ENCODE assay signal across 15 cellular contexts in the genomic region with DNA sequence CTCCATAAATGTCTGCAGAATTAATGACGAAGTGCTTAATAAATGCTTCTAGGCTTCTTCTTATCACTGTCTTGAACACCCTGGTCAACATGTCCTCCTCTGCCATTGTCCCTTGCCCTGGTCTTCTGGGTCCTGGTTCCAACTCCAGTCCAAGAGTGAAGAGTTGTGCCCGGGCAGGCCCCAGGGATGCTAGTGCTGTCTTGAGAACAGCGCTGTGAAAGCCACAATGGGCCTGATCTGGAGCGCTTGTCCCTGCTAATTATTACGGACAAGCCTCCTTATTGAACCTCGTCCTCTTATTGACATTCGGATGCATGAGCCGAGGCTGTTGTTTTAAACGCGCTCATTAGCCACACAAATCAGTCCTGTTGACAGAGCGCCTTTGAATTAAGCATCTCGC.
DNase-seq lines count a peak whose midpoint lies in the region; ATAC-seq, FAIRE-seq and TF ChIP-seq lines count a peak whose summit lies in the region.
"Had no signal": no experiment of that assay in that cellular context is flagged by ENCODE, and none has a peak within 500 bp of the region (broad histone marks: within the 10 kb centered on the region; RNA-seq: fewer than 3 reads in every experiment).

No MANE protein-coding gene starts in this region.

- no peak overlapping the region for H2AFZ ChIP-seq in H1 (ENCODE audit: low read length)
- H2AFZ ChIP-seq: GM23248 had no signal

- no peak overlapping the region for H3K27ac ChIP-seq in H1 (ENCODE audit: low read depth, low read length)
- H3K27ac ChIP-seq: A549, GM23248 had no signal

- H3K9me3 ChIP-seq in H1 (ENCODE audit: insufficient read depth in 2 of 2, low read depth in 1 of 2, low read length in 1 of 2), result peaks cover 0 to 5% of the 10 kb centered on the region in 2 experiments; a peak in 2 of 4 replicates
- H3K9me3 ChIP-seq: A549, Caco-2 had no signal

- peaks cover 0 to 3% (median 0%) of the 10 kb centered on the region in 4 experiments; a peak in 3 of 7 replicates for H3K4me1 ChIP-seq in H1 (replicated peaks in 1 of 4; ENCODE audit: control insufficient read depth in 3 of 4, insufficient read depth in 4 of 4, low read length in 3 of 4)
- H3K4me1 ChIP-seq: A549, Caco-2 had no signal

- no peak overlapping the region for H3K56ac ChIP-seq in H1 (replicated peaks; ENCODE audit: insufficient read length, low read depth, low read length)

- peak overlapping the region; percentile 53; the same call in 1 of the 2 replicates for H2BK15ac ChIP-seq in H1 (ENCODE audit: low read length)

- no peak overlapping the region for H4K5ac ChIP-seq in H1 (ENCODE audit: insufficient read length, low read depth, low read length)

- no peak overlapping the region for H3K9ac ChIP-seq in H1 (replicated peaks in 1 of 4; ENCODE audit: extremely low read depth in 1 of 4, low read depth in 3 of 4, low read length in 3 of 4)
- H3K9ac ChIP-seq: GM23248 had no signal

- H3K79me2 ChIP-seq in H1 (ENCODE audit: control insufficient read depth in 1 of 2, insufficient read depth in 2 of 2, low read length in 2 of 2), result no peaks in the 10 kb centered on the region

- H3K79me1 ChIP-seq in H1 (ENCODE audit: low read depth, low read length), result no peaks in the 10 kb centered on the region; the same call in 1 of the 2 replicates

- H2BK12ac ChIP-seq in H1 (ENCODE audit: low read depth, low read length), result 0 out of 2 replicates have a peak overlapping the region, but pooled peaks have one; percentile 84

- no peak overlapping the region for H3K4ac ChIP-seq in H1 (replicated peaks; ENCODE audit: insufficient read length, low read depth, low read length)

- H3K36me3 ChIP-seq in H1 (ENCODE audit: control insufficient read depth in 2 of 4, insufficient read depth in 4 of 4, low read length in 3 of 4), result no peaks in the 10 kb centered on the region

- CTCF ChIA-PET in H1 (lab: Charles Lee; ENCODE audit: partially characterized antibody), result interaction anchor here (1.0 kb wide), 1 partner anchor 220 kb away, joined by 3 read pairs; no protein-coding TSS in a partner anchor

- 90% methylated on average over 12 of the region's 12 CpGs; no CpG with 5 or more reads in 1 of the 2 experiments for WGBS in H1 (ENCODE audit: extremely low coverage in 1 of 2, insufficient coverage in 1 of 2, insufficient read length in 1 of 2, insufficient replicate concordance in 2 of 2, low coverage in 1 of 2, low lambda C conversion rate in 2 of 2, missing lambda C conversion rate in 1 of 2), 2 experiments

- no peak overlapping the region for H4K91ac ChIP-seq in H1 (replicated peaks; ENCODE audit: insufficient read length, low read length)

- H2BK5ac ChIP-seq in H1 (ENCODE audit: low read depth, low read length), result peak overlapping the region; percentile 84; the same call in 1 of the 2 replicates

- TF ChIP-seq POLR2A in H1 (IDR thresholded peaks at IDR 0.05; ENCODE audit: control extremely low read depth in 1 of 2, low read depth in 2 of 2, low read length in 2 of 2), result no peak

- POLR2A ChIA-PET in H1 (lab: Charles Lee; ENCODE audit: partially characterized antibody), result interaction anchor here (1.8 kb wide), 1 partner anchor 11 kb away, joined by 8 read pairs; no protein-coding TSS in a partner anchor

- peaks cover 0 to 2% (median 2%) of the 10 kb centered on the region in 4 experiments; a peak in 2 of 7 replicates for H3K27me3 ChIP-seq in H1 (replicated peaks in 1 of 4; ENCODE audit: control insufficient read depth in 3 of 4, extremely low read depth in 1 of 4, insufficient read depth in 3 of 4, low read length in 3 of 4)

- no peak overlapping the region for H3K4me3 ChIP-seq in H1 (ENCODE audit: extremely low read depth in 1 of 4, insufficient read depth in 2 of 4, low read depth in 3 of 4, low read length in 4 of 4)
- H3K4me3 ChIP-seq: A549, GM23248 had no signal

- no peak for TF ChIP-seq RAD21 in H1 (IDR thresholded peaks at IDR 0.05 in 1 of 2, conservative IDR thresholded peaks at IDR 0.05 in 1 of 2; ENCODE audit: low read depth in 2 of 2, low read length in 2 of 2)

- H3K18ac ChIP-seq in H1 (ENCODE audit: extremely low read depth, low read length), result peak overlapping the region; percentile 27; the same call in 1 of the 2 replicates

- H2BK120ac ChIP-seq in H1 (replicated peaks; ENCODE audit: low read depth, low read length), result no peak overlapping the region

- no peaks in the 10 kb centered on the region for H4K20me1 ChIP-seq in H1 (replicated peaks in 1 of 2; ENCODE audit: control insufficient read depth in 1 of 2, insufficient read depth in 2 of 2, low read length in 2 of 2)

- no peak overlapping the region for H3K23ac ChIP-seq in H1 (ENCODE audit: insufficient read length)

- H2AK5ac ChIP-seq in H1 (ENCODE audit: low read depth, low read length), result peak overlapping the region; percentile 82; the same call in 1 of the 2 replicates

- H2BK20ac ChIP-seq in H1 (ENCODE audit: low read length), result no peak overlapping the region; the same call in 1 of the 2 replicates

- no peak overlapping the region for H3K4me2 ChIP-seq in H1 (ENCODE audit: insufficient read depth in 1 of 2, low read depth in 2 of 2, low read length in 2 of 2)
- H3K4me2 ChIP-seq: A549 had no signal

- TF ChIP-seq CTCF in H1 (IDR thresholded peaks at IDR 0.05; ENCODE audit: control extremely low read depth in 1 of 3, insufficient read depth in 1 of 3, low read depth in 1 of 3, low read length in 3 of 3), result no peak

- no peak for ATAC-seq in GM19328 (IDR thresholded peaks at IDR 0.05; ENCODE audit: unreplicated experiment)
- ATAC-seq: A549 had no signal

- no peak overlapping the region for H3K14ac ChIP-seq in H1 (ENCODE audit: insufficient read length)

- no peaks in the 10 kb centered on the region; the same call in 1 of the 2 replicates for H3K23me2 ChIP-seq in H1 (ENCODE audit: low read depth, low read length)

- DNase-seq in NCI-H1105 treated with DMSO at 0.1 percent for 48 hours (lab: John Stamatoyannopoulos, UW), result peak; percentile 87
- peak; percentile 13 for DNase-seq in NCI-H748 treated with DMSO at 0.1 percent for 48 hours (lab: John Stamatoyannopoulos, UW)
- no peak for DNase-seq in H1 (ENCODE audit: low read depth in 1 of 2, low spot score in 2 of 2)
- peak; percentile 76 for DNase-seq in retina
- DNase-seq in HuH-7.5 (ENCODE audit: low spot score), result no peak
- DNase-seq in dedifferentiated amniotic fluid mesenchymal stem cell (ENCODE audit: extremely low spot score), result no peak
- DNase-seq: Caco-2; CD8-positive, alpha-beta memory T cell; DMS53; GF-D8; GM23248; H7 had no signal

- FAIRE-seq in H1 (lab: Jason Lieb, UNC), result no peak
- FAIRE-seq: A549, GM19239 had no signal

- TF ChIP-seq EP300 in H1 (IDR thresholded peaks at IDR 0.05; ENCODE audit: borderline replicate concordance in 1 of 2, low read depth in 2 of 2, low read length in 2 of 2), result no peak

- H4K8ac ChIP-seq in H1 (ENCODE audit: extremely low read depth, insufficient read depth, low read length), result no peak overlapping the region

TF ChIP-seq in H1, 55 proteins besides CTCF, POLR2A, EP300 and RAD21:
- TF ChIP-seq KDM1A (IDR thresholded peaks at IDR 0.05; ENCODE audit: borderline replicate concordance, low read length) (no peak), JUND (IDR thresholded peaks at IDR 0.05; ENCODE audit: low read length) (no peak), PHF8 (conservative IDR thresholded peaks at IDR 0.05; ENCODE audit: low read depth, low read length) (no peak), CBX5 (IDR thresholded peaks at IDR 0.05; ENCODE audit: low read depth, low read length) (no peak), CEBPB (IDR thresholded peaks at IDR 0.05; ENCODE audit: low read depth, low read length) (no peak), RXRA (IDR thresholded peaks at IDR 0.05; ENCODE audit: insufficient read depth, low read depth, low read length) (no peak), EZH2 (IDR thresholded peaks at IDR 0.05; ENCODE audit: low read depth, low read length, severe bottlenecking) (no peak), HDAC2 (IDR thresholded peaks at IDR 0.05; ENCODE audit: borderline replicate concordance in 1 of 2, low read depth in 2 of 2, low read length in 2 of 2) (no peak), YY1 (IDR thresholded peaks at IDR 0.05; ENCODE audit: low read depth, low read length) (no peak), SP1 (IDR thresholded peaks at IDR 0.05; ENCODE audit: low read depth, low read length) (no peak), ZNF274 (IDR thresholded peaks at IDR 0.05; ENCODE audit: borderline replicate concordance, extremely low read depth, low read length) (no peak), CHD1 (IDR thresholded peaks at IDR 0.05; ENCODE audit: low read depth, low read length) (no peak), MAX (IDR thresholded peaks at IDR 0.05) (no peak), RNF2 (IDR thresholded peaks at IDR 0.05; ENCODE audit: borderline replicate concordance, low read depth, low read length, missing control alignments, poor library complexity, severe bottlenecking) (no peak), SUZ12 (IDR thresholded peaks at IDR 0.05; ENCODE audit: low read length) (no peak), SP2 (IDR thresholded peaks at IDR 0.05; ENCODE audit: low read length) (no peak), MAFK (IDR thresholded peaks at IDR 0.05; ENCODE audit: low read depth, low read length) (no peak), RFX5 (IDR thresholded peaks at IDR 0.05; ENCODE audit: borderline replicate concordance, low read depth, low read length) (no peak)
- TF ChIP-seq, protein P1, sequence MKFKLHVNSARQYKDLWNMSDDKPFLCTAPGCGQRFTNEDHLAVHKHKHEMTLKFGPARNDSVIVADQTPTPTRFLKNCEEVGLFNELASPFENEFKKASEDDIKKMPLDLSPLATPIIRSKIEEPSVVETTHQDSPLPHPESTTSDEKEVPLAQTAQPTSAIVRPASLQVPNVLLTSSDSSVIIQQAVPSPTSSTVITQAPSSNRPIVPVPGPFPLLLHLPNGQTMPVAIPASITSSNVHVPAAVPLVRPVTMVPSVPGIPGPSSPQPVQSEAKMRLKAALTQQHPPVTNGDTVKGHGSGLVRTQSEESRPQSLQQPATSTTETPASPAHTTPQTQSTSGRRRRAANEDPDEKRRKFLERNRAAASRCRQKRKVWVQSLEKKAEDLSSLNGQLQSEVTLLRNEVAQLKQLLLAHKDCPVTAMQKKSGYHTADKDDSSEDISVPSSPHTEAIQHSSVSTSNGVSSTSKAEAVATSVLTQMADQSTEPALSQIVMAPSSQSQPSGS (IDR thresholded peaks at IDR 0.05; ENCODE audit: low read length), result no peak
TF ChIP-seq in H1: peak in this region for 0.

Comparison
In these comparisons a context has a peak if more than half of its experiments do, and no peak if none do; other contexts are left out.
1. DNase-seq: peak in NCI-H1105 treated with DMSO at 0.1 percent for 48 hours (single experiment), NCI-H748 treated with DMSO at 0.1 percent for 48 hours (single experiment) and retina (single experiment); none in H1 (0 of 2), HuH-7.5 (single experiment) and dedifferentiated amniotic fluid mesenchymal stem cell (single experiment).